In the genomic region with DNA sequence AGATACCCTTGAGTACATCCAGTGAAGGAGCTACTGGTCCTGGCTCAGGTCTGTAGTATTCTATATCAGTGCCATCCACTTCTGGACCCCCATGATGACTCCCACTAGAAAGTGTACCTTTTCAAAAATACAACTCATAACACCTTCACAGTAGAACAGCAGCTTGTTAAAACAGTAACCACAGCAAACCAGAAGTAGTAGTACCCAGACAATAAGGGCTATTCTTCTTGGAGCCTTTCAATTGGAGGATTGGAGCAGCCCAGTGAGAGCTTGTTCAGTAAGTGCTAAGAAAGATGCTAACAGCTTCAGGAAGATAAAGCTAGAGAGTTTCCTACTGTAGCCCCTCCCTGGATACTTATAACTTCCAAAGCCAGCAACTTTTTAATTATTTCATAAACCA, we compare ENCODE assay signal across 21 cellular contexts.
DNase-seq lines count a peak whose midpoint lies in the region; ATAC-seq lines count a peak whose summit lies in the region.
"Had no signal": no experiment of that assay in that cellular context is flagged by ENCODE, and none has a peak within 500 bp of the region (broad histone marks: within the 10 kb centered on the region; RNA-seq: fewer than 3 reads in every experiment).

No MANE protein-coding gene starts in this region.

- ATAC-seq in GM21423 (IDR thresholded peaks at IDR 0.05; ENCODE audit: unreplicated experiment) (peak; percentile 58), HG02885 (IDR thresholded peaks at IDR 0.05; ENCODE audit: poor library complexity, unreplicated experiment) (peak; percentile 42), GM18502 (IDR thresholded peaks at IDR 0.05; ENCODE audit: poor library complexity, unreplicated experiment) (no peak)
- ATAC-seq: GM12878 had no signal

- DNase-seq in NCI-H69 (lab: John Stamatoyannopoulos, UW) = peak; percentile 36
- no peak for DNase-seq in NK-92 treated with Interleukin-12 subunit alpha and Interleukin-12 subunit beta, amount 100 ng/mL, for 24 hours (lab: John Stamatoyannopoulos, UW)
- DNase-seq: 8988T; ACHN; BE2C; C1 segment of cervical spinal cord; CD4-positive, alpha-beta memory T cell; CD4-positive, CD25-positive, alpha-beta regulatory T cell; CD8-positive, alpha-beta memory T cell; COR-L47; DMS 273 treated with DMSO at 0.1 percent for 48 hours; DMS153; DMS53; DMS79; DND-41; EL; GDM1 had no signal
